In the genomic region with DNA sequence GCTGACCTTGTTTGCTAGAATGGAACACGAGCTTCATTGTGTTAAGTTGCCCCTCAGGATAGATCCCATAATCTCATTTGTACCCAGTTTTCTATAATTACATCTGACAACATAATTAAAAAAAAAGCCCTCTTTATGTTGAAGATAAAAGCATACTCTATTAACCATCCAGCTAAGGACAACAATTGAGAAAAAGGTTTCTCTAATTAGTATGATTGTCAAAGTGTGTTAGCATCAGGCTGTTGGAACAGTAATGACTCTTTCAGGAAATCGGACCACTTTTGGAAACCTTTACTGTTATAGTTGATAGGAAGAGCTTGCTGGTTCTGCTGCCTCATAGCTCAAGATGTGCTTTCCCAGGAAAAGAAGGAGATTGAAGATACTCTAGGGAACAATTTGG, we compare ENCODE assay signal across 17 cellular contexts.
"Had no signal": no experiment of that assay in that cellular context is flagged by ENCODE, and none has a peak within 500 bp of the region (broad histone marks: within the 10 kb centered on the region; RNA-seq: fewer than 3 reads in every experiment).

No MANE protein-coding gene starts in this region.

- H3K9me3 Mint-ChIP-seq: activated naive CD4-positive, alpha-beta T cell treated with anti-CD3 and anti-CD28 coated beads for 36 hours; activated naive CD8-positive, alpha-beta T cell treated with anti-CD3 and anti-CD28 coated beads, Interleukin-2, amount 50 U/mL, for 24 hours; activated T-helper 17 cell treated with anti-CD3 and anti-CD28 coated beads, Interleukin-2, amount 50 U/mL, for 72 hours; dendritic cell treated with granulocyte-macrophage colony-stimulating factor and Interleukin-4, amounts not matched to agents 40 ng/mL and 50 ng/mL, for 4 days; naive thymus-derived CD8-positive, alpha-beta T cell; stimulated activated memory B cell treated with anti-CD40 and anti-IgM and Interleukin-4, amounts not matched to agents 10 μg/mL and 1 μg/mL and 100 μg/mL, for 72 hours had no signal

- H3K36me3 Mint-ChIP-seq: naive thymus-derived CD8-positive, alpha-beta T cell; stimulated activated memory B cell treated with anti-CD40 and anti-IgM and Interleukin-4, amounts not matched to agents 10 μg/mL and 1 μg/mL and 100 μg/mL, for 72 hours had no signal

- H3K27me3 Mint-ChIP-seq: stimulated activated memory B cell treated with anti-CD40 and anti-IgM and Interleukin-4, amounts not matched to agents 10 μg/mL and 1 μg/mL and 100 μg/mL, for 72 hours had no signal

- DNase-seq: activated CD4-positive, alpha-beta T cell treated with anti-CD3 and anti-CD28 coated beads for 1 hour; activated CD4-positive, alpha-beta T cell treated with anti-CD3 and anti-CD28 coated beads, Interleukin-2, amount 50 U/mL, for 4 hours; activated naive CD4-positive, alpha-beta T cell treated with anti-CD3 and anti-CD28 coated beads for 36 hours; activated naive CD8-positive, alpha-beta T cell treated with anti-CD3 and anti-CD28 coated beads, Interleukin-2, amount 50 U/mL, for 24 hours; activated T-cell treated with anti-CD3 and anti-CD28 coated beads for 4 hours; aorta; cerebellar nuclear complex; effector memory CD4-positive, alpha-beta T cell; foreskin fibroblast; kidney glomerular epithelial cell; mesenchymal stem cell; naive thymus-derived CD8-positive, alpha-beta T cell; stimulated activated CD4-positive, alpha-beta T cell treated with anti-CD3 and anti-CD28 coated beads, Interleukin-2, amount 100 ng/mL, for 48 hours had no signal

- H3K9me3 ChIP-seq: neutrophil had no signal

- H3K27ac Mint-ChIP-seq: activated naive CD4-positive, alpha-beta T cell treated with anti-CD3 and anti-CD28 coated beads for 36 hours; activated naive CD8-positive, alpha-beta T cell treated with anti-CD3 and anti-CD28 coated beads, Interleukin-2, amount 50 U/mL, for 24 hours; activated T-helper 17 cell treated with anti-CD3 and anti-CD28 coated beads, Interleukin-2, amount 50 U/mL, for 72 hours; dendritic cell treated with granulocyte-macrophage colony-stimulating factor and Interleukin-4, amounts not matched to agents 40 ng/mL and 50 ng/mL, for 4 days; naive thymus-derived CD8-positive, alpha-beta T cell; stimulated activated memory B cell treated with anti-CD40 and anti-IgM and Interleukin-4, amounts not matched to agents 10 μg/mL and 1 μg/mL and 100 μg/mL, for 72 hours had no signal

- H3K4me3 Mint-ChIP-seq: activated naive CD4-positive, alpha-beta T cell treated with anti-CD3 and anti-CD28 coated beads for 36 hours; activated naive CD8-positive, alpha-beta T cell treated with anti-CD3 and anti-CD28 coated beads, Interleukin-2, amount 50 U/mL, for 24 hours; activated T-helper 17 cell treated with anti-CD3 and anti-CD28 coated beads, Interleukin-2, amount 50 U/mL, for 72 hours; dendritic cell treated with granulocyte-macrophage colony-stimulating factor and Interleukin-4, amounts not matched to agents 40 ng/mL and 50 ng/mL, for 4 days; naive thymus-derived CD8-positive, alpha-beta T cell; stimulated activated memory B cell treated with anti-CD40 and anti-IgM and Interleukin-4, amounts not matched to agents 10 μg/mL and 1 μg/mL and 100 μg/mL, for 72 hours had no signal

- H3K4me1 Mint-ChIP-seq: activated naive CD8-positive, alpha-beta T cell treated with anti-CD3 and anti-CD28 coated beads, Interleukin-2, amount 50 U/mL, for 24 hours; activated T-helper 17 cell treated with anti-CD3 and anti-CD28 coated beads, Interleukin-2, amount 50 U/mL, for 72 hours; naive thymus-derived CD8-positive, alpha-beta T cell; stimulated activated memory B cell treated with anti-CD40 and anti-IgM and Interleukin-4, amounts not matched to agents 10 μg/mL and 1 μg/mL and 100 μg/mL, for 72 hours had no signal

- H3K27ac ChIP-seq: neutrophil had no signal

- H3K36me3 ChIP-seq: neutrophil had no signal
